ENCODE assay signal across 9 cellular contexts in genomic region chr1:21326861-21327344, GRCh38. TPM values are rescaled to one million over a fixed set of nuclear protein-coding genes. Genes with fewer than 3 reads are reported as not detected.
DNase-seq lines count a peak whose midpoint lies in the region; ATAC-seq, FAIRE-seq and TF ChIP-seq lines count a peak whose summit lies in the region.
"Had no signal": no experiment of that assay in that cellular context is flagged by ENCODE, and none has a peak within 500 bp of the region (broad histone marks: within the 10 kb centered on the region; RNA-seq: fewer than 3 reads in every experiment).

No MANE protein-coding gene starts in this region.

- no peak overlapping the region for H4K5ac ChIP-seq in H1 (ENCODE audit: insufficient read length, low read depth, low read length)

- no peak for TF ChIP-seq CTCF in H1 (IDR thresholded peaks at IDR 0.05; ENCODE audit: control extremely low read depth in 1 of 3, insufficient read depth in 1 of 3, low read depth in 1 of 3, low read length in 3 of 3)
- TF ChIP-seq CTCF in uterus (IDR thresholded peaks at IDR 0.05) = no peak

- H3K9me3 ChIP-seq in H1 (ENCODE audit: insufficient read depth in 2 of 2, low read depth in 1 of 2, low read length in 1 of 2) = no peaks in the 10 kb centered on the region
- no peaks in the 10 kb centered on the region for H3K9me3 ChIP-seq in naive thymus-derived CD4-positive, alpha-beta T cell (ENCODE audit: control insufficient read depth in 2 of 3, low read length in 3 of 3)
- no peaks in the 10 kb centered on the region for H3K9me3 ChIP-seq in uterus

- no peak overlapping the region for H3K4ac ChIP-seq in H1 (replicated peaks; ENCODE audit: insufficient read length, low read depth, low read length)

- H3K36me3 ChIP-seq in H1 (ENCODE audit: control insufficient read depth in 2 of 4, insufficient read depth in 4 of 4, low read length in 3 of 4) (no peaks in the 10 kb centered on the region), uterus (no peaks in the 10 kb centered on the region)
- no peaks in the 10 kb centered on the region for H3K36me3 ChIP-seq in naive thymus-derived CD4-positive, alpha-beta T cell (ENCODE audit: control insufficient read depth in 2 of 3, insufficient read depth in 3 of 3, low read length in 3 of 3)

- H3K4me1 Mint-ChIP-seq in activated naive CD4-positive, alpha-beta T cell treated with anti-CD3 and anti-CD28 coated beads for 36 hours (ENCODE audit: low read depth) = peaks cover 92% of the 10 kb centered on the region
- peaks cover 54 to 96% (median 85%) of the 10 kb centered on the region in 7 donors for H3K4me1 Mint-ChIP-seq in naive thymus-derived CD4-positive, alpha-beta T cell

- no peak overlapping the region; the same call in 1 of the 2 replicates for H4K8ac ChIP-seq in H1 (ENCODE audit: extremely low read depth, insufficient read depth, low read length)

- H3K9ac ChIP-seq in H1 (replicated peaks in 1 of 4; ENCODE audit: extremely low read depth in 1 of 4, low read depth in 3 of 4, low read length in 3 of 4) = no peak overlapping the region

- no peak overlapping the region for H2AFZ ChIP-seq in H1 (ENCODE audit: low read length)

- no peaks in the 10 kb centered on the region for H3K9me3 Mint-ChIP-seq in activated naive CD4-positive, alpha-beta T cell treated with anti-CD3 and anti-CD28 coated beads for 36 hours
- H3K9me3 Mint-ChIP-seq in naive thymus-derived CD4-positive, alpha-beta T cell = peaks cover 0 to 2% (median 0%) of the 10 kb centered on the region in 11 donors

- H3K4me1 ChIP-seq in H1 (replicated peaks in 1 of 4; ENCODE audit: control insufficient read depth in 3 of 4, insufficient read depth in 4 of 4, low read length in 3 of 4) (peaks cover 22 to 66% (median 48%) of the 10 kb centered on the region in 4 experiments), uterus (peaks cover 36 to 38% of the 10 kb centered on the region in 2 donors)
- H3K4me1 ChIP-seq in naive thymus-derived CD4-positive, alpha-beta T cell (ENCODE audit: control insufficient read depth in 2 of 2, insufficient read depth in 2 of 2, low read length in 2 of 2) = peaks cover 46 to 75% of the 10 kb centered on the region in 2 donors

- peak overlapping the region; percentile 95 for H2AK5ac ChIP-seq in H1 (ENCODE audit: low read depth, low read length)

- TF ChIP-seq EP300 in H1 (IDR thresholded peaks at IDR 0.05; ENCODE audit: borderline replicate concordance in 1 of 2, low read depth in 2 of 2, low read length in 2 of 2) = no peak

- peak overlapping the region; percentile 97 for H3K27ac Mint-ChIP-seq in activated naive CD4-positive, alpha-beta T cell treated with anti-CD3 and anti-CD28 coated beads for 36 hours
- peak overlapping the region; percentile 38 to 97 (median 95) for H3K27ac Mint-ChIP-seq in naive thymus-derived CD4-positive, alpha-beta T cell

- no peak for TF ChIP-seq POLR2A in H1 (IDR thresholded peaks at IDR 0.05; ENCODE audit: control extremely low read depth in 1 of 2, low read depth in 2 of 2, low read length in 2 of 2)
- no peak for TF ChIP-seq POLR2A in uterus (IDR thresholded peaks at IDR 0.05)

- H3K27me3 ChIP-seq in H1 (replicated peaks in 1 of 4; ENCODE audit: control insufficient read depth in 3 of 4, extremely low read depth in 1 of 4, insufficient read depth in 3 of 4, low read length in 3 of 4) = no peaks in the 10 kb centered on the region
- H3K27me3 ChIP-seq in naive thymus-derived CD4-positive, alpha-beta T cell (ENCODE audit: control insufficient read depth in 2 of 2, insufficient read depth in 2 of 2, low read length in 2 of 2) = no peaks in the 10 kb centered on the region
- no peaks in the 10 kb centered on the region for H3K27me3 ChIP-seq in uterus

- H2BK5ac ChIP-seq in H1 (ENCODE audit: low read depth, low read length) = peak overlapping the region; percentile 80

- H3K79me1 ChIP-seq in H1 (ENCODE audit: low read depth, low read length) = peaks cover 2% of the 10 kb centered on the region; the same call in 1 of the 2 replicates

- 0 out of 2 replicates have a peak overlapping the region, but pooled peaks have one; percentile 34 for H2BK20ac ChIP-seq in H1 (ENCODE audit: low read length)

- peak overlapping the region; percentile 58 for H4K91ac ChIP-seq in H1 (replicated peaks; ENCODE audit: insufficient read length, low read length)

- no peaks in the 10 kb centered on the region; a peak in 2 of 4 replicates for H3K79me2 ChIP-seq in H1 (ENCODE audit: control insufficient read depth in 1 of 2, insufficient read depth in 2 of 2, low read length in 2 of 2)

- no peak for TF ChIP-seq RAD21 in H1 (IDR thresholded peaks at IDR 0.05 in 1 of 2, conservative IDR thresholded peaks at IDR 0.05 in 1 of 2; ENCODE audit: low read depth in 2 of 2, low read length in 2 of 2)

- H4K20me1 ChIP-seq in H1 (replicated peaks in 1 of 2; ENCODE audit: control insufficient read depth in 1 of 2, insufficient read depth in 2 of 2, low read length in 2 of 2) = no peaks in the 10 kb centered on the region

- no peak overlapping the region for H2BK15ac ChIP-seq in H1 (ENCODE audit: low read length)

- H3K36me3 Mint-ChIP-seq in activated naive CD4-positive, alpha-beta T cell treated with anti-CD3 and anti-CD28 coated beads for 36 hours (ENCODE audit: low read depth) = peaks cover 34% of the 10 kb centered on the region
- peaks cover 0 to 9% (median 7%) of the 10 kb centered on the region in 5 donors for H3K36me3 Mint-ChIP-seq in naive thymus-derived CD4-positive, alpha-beta T cell

- peak overlapping the region; percentile 38 for H3K18ac ChIP-seq in H1 (ENCODE audit: extremely low read depth, low read length)

- H3K27ac ChIP-seq in H1 (ENCODE audit: low read depth, low read length) (no peak overlapping the region), uterus (peak overlapping the region; percentile 85 to 93)
- no peak overlapping the region for H3K27ac ChIP-seq in naive thymus-derived CD4-positive, alpha-beta T cell (ENCODE audit: low read depth, low read length)

- FAIRE-seq in H1 (lab: Jason Lieb, UNC) = no peak
- FAIRE-seq: GM12891 had no signal

- no peak overlapping the region for H3K4me3 Mint-ChIP-seq in activated naive CD4-positive, alpha-beta T cell treated with anti-CD3 and anti-CD28 coated beads for 36 hours
- H3K4me3 Mint-ChIP-seq in naive thymus-derived CD4-positive, alpha-beta T cell = peak overlapping the region in 5 of 10 donors; percentile 13 to 88 (median 63)

- peak overlapping the region; percentile 68; the same call in 1 of the 2 replicates for H2BK12ac ChIP-seq in H1 (ENCODE audit: low read depth, low read length)

- intact Hi-C loops in activated naive CD4-positive, alpha-beta T cell treated with anti-CD3 and anti-CD28 coated beads for 36 hours (cut with micrococcal nuclease) = no loop called here
- intact Hi-C loops in naive thymus-derived CD4-positive, alpha-beta T cell (cut with micrococcal nuclease) = no loop called here
- intact Hi-C loops in uterus (cut with DNase I; ENCODE audit: low total_unique reads) = no loop called here

- no peak overlapping the region for H2BK120ac ChIP-seq in H1 (replicated peaks; ENCODE audit: low read depth, low read length)

- no peak overlapping the region for H3K56ac ChIP-seq in H1 (replicated peaks; ENCODE audit: insufficient read length, low read depth, low read length)

- H3K23ac ChIP-seq in H1 (ENCODE audit: insufficient read length) = no peak overlapping the region

- H3K4me2 ChIP-seq in H1 (ENCODE audit: insufficient read depth in 1 of 2, low read depth in 2 of 2, low read length in 2 of 2) = no peak overlapping the region

- H3K23me2 ChIP-seq in H1 (ENCODE audit: low read depth, low read length) = no peaks in the 10 kb centered on the region

- no peaks in the 10 kb centered on the region for H3K27me3 Mint-ChIP-seq in activated naive CD4-positive, alpha-beta T cell treated with anti-CD3 and anti-CD28 coated beads for 36 hours (ENCODE audit: low read depth)
- H3K27me3 Mint-ChIP-seq in naive thymus-derived CD4-positive, alpha-beta T cell = no peaks in the 10 kb centered on the region

- POLR2A ChIA-PET in H1 (lab: Charles Lee; ENCODE audit: partially characterized antibody) = interaction anchor here (0.9 to 1.5 kb wide), 2 partner anchors 18 to 65 kb away, joined by 3 to 4 read pairs; no protein-coding TSS in a partner anchor
- POLR2A ChIA-PET in naive thymus-derived CD4-positive, alpha-beta T cell (lab: Charles Lee) = interaction anchor here (1.3 to 23.1 kb wide), 4 partner anchors 18 to 41 kb away, joined by 3 to 427 read pairs (median 24); partner anchors contain the start of gene ECE1

- H3K4me3 ChIP-seq in H1 (ENCODE audit: extremely low read depth in 1 of 4, insufficient read depth in 2 of 4, low read depth in 3 of 4, low read length in 4 of 4) = no peak overlapping the region
- H3K4me3 ChIP-seq in naive thymus-derived CD4-positive, alpha-beta T cell (ENCODE audit: low read length) = no peak overlapping the region
- no peak overlapping the region for H3K4me3 ChIP-seq in uterus

- ATAC-seq in naive thymus-derived CD4-positive, alpha-beta T cell = no peak
- ATAC-seq in HG03095 (IDR thresholded peaks at IDR 0.05; ENCODE audit: unreplicated experiment) = no peak

- 76% methylated on average over 10 of the region's 10 CpGs; no CpG with 5 or more reads in 1 of the 2 experiments for WGBS in H1 (ENCODE audit: extremely low coverage in 1 of 2, insufficient coverage in 1 of 2, insufficient read length in 1 of 2, insufficient replicate concordance in 2 of 2, low coverage in 1 of 2, low lambda C conversion rate in 2 of 2, missing lambda C conversion rate in 1 of 2), 2 experiments

- DNase-seq in activated naive CD4-positive, alpha-beta T cell treated with anti-CD3 and anti-CD28 coated beads for 36 hours = no peak
- DNase-seq in activated naive CD4-positive, alpha-beta T cell treated with Interleukin-2 at 50 U/mL for 16 hours = no peak
- DNase-seq in H1 (ENCODE audit: low read depth in 1 of 2, low spot score in 2 of 2) (no peak), uterus (peak; percentile 47 to 60), NCI-H226 (no peak), SHP77 treated with DMSO at 0.1 percent for 48 hours (lab: John Stamatoyannopoulos, UW) (no peak)
- DNase-seq in naive thymus-derived CD4-positive, alpha-beta T cell = no peak

- CTCF ChIA-PET in activated naive CD4-positive, alpha-beta T cell treated with anti-CD3 and anti-CD28 coated beads for 36 hours (lab: Charles Lee) = interaction anchor here (1.0 to 5.4 kb wide), 4 partner anchors 7 to 57 kb away, joined by 3 to 53 read pairs (median 32); partner anchors contain the start of gene ECE1
- CTCF ChIA-PET in H1 (lab: Charles Lee; ENCODE audit: partially characterized antibody) = interaction anchor here (0.9 to 15.0 kb wide), 13 partner anchors 8 to 94 kb away, joined by 3 to 152 read pairs (median 5); no protein-coding TSS in a partner anchor
- CTCF ChIA-PET in naive thymus-derived CD4-positive, alpha-beta T cell (lab: Charles Lee) = interaction anchor here (0.9 to 5.3 kb wide), 4 partner anchors 8 to 57 kb away, joined by 3 to 37 read pairs (median 32); partner anchors contain the start of gene ECE1

- no peak overlapping the region for H3K14ac ChIP-seq in H1 (ENCODE audit: insufficient read length)

RNA-seq across cellular contexts. Expression of gene ECE1, which starts 36.6 kb away (rescaled TPM):
- 100 to 1,000 TPM; 160 to 166 TPM for total RNA-seq in activated naive CD4-positive, alpha-beta T cell treated with anti-CD3 and anti-CD28 coated beads for 36 hours
- total RNA-seq in H1 (2021; fragmentation: NEBNext Ultra II Directional; extraction: Animal tissue kit (Norgen Biotek cat#: 25700)) = 36.8 and 37.1 TPM in 2 replicates
- 21.4 and 26.7 TPM in 2 replicates for polyA plus RNA-seq in H1 (2011; rRNA removed)
- polyA plus RNA-seq in H1 (2011; cell fraction: cytosol; rRNA removed) = 15.9 TPM
- polyA plus RNA-seq in H1 (2011; cell fraction: nucleus; rRNA removed) = 24.2 TPM
- polyA plus RNA-seq in H1 (2012, experiment 1 of 2) = 23.4 to 31.1 TPM (median 26.4 TPM) in 4 replicates
- polyA plus RNA-seq in H1 (2012, experiment 2 of 2) = 17.3 TPM
- polyA plus RNA-seq in H1 (2013, experiment 1 of 2) = 44.8 TPM
- polyA plus RNA-seq in H1 (2013, experiment 2 of 2) = 44.6 TPM
- 23.9 and 27.9 TPM in 2 replicates for polyA minus RNA-seq in H1 (2011; rRNA and poly(A)+ RNA removed)
- polyA minus RNA-seq in H1 (2011; cell fraction: cytosol; rRNA and poly(A)+ RNA removed) = 13.4 TPM
- 12.3 TPM for polyA minus RNA-seq in H1 (2011; cell fraction: nucleus; rRNA and poly(A)+ RNA removed)
- total RNA-seq in naive thymus-derived CD4-positive, alpha-beta T cell = 10 to 100 TPM; 63.3 to 97.4 (median 72.2) TPM
- polyA plus RNA-seq in naive thymus-derived CD4-positive, alpha-beta T cell = 10 to 100 TPM; 21.3 to 50.4 TPM
- 100 to 1,000 TPM in 1 of 4 donors, 10 to 100 TPM in 3; 45.6 to 175 (median 59.1) TPM for total RNA-seq in uterus

Comparison
In these comparisons a context has a peak if more than half of its experiments do, and no peak if none do; other contexts are left out.
1. DNase-seq: peak in uterus (2 of 2); none in activated naive CD4-positive, alpha-beta T cell treated with anti-CD3 and anti-CD28 coated beads for 36 hours (single experiment), activated naive CD4-positive, alpha-beta T cell treated with Interleukin-2 at 50 U/mL for 16 hours (single experiment), H1 (0 of 2), naive thymus-derived CD4-positive, alpha-beta T cell (0 of 9), NCI-H226 (single experiment) and SHP77 treated with DMSO at 0.1 percent for 48 hours (single experiment).
2. H3K27ac ChIP-seq: peak in uterus (2 of 2); none in H1 (single experiment) and naive thymus-derived CD4-positive, alpha-beta T cell (single experiment).